ENCODE assay signal across 8 cellular contexts in genomic region chr3:128616516-128617269, GRCh38. TPM values are rescaled to one million over a fixed set of nuclear protein-coding genes. Genes with fewer than 3 reads are reported as not detected.
DNase-seq lines count a peak whose midpoint lies in the region; ATAC-seq and TF ChIP-seq lines count a peak whose summit lies in the region.

No MANE protein-coding gene starts in this region.

- no peaks in the 10 kb centered on the region for H3K27me3 Mint-ChIP-seq in activated T-cell treated with anti-CD3 and anti-CD28 coated beads, Interleukin-2, amount 50 U/mL, for 72 hours (ENCODE audit: low read depth)
- H3K27me3 Mint-ChIP-seq in activated T-helper 17 cell treated with anti-CD3 and anti-CD28 coated beads, Interleukin-2, amount 50 U/mL, for 72 hours = no peaks in the 10 kb centered on the region

- H3K36me3 Mint-ChIP-seq in activated T-cell treated with anti-CD3 and anti-CD28 coated beads, Interleukin-2, amount 50 U/mL, for 72 hours (ENCODE audit: insufficient read depth in 2 of 2) = peaks cover 21 to 26% of the 10 kb centered on the region in 2 donors
- H3K36me3 Mint-ChIP-seq in activated T-helper 17 cell treated with anti-CD3 and anti-CD28 coated beads, Interleukin-2, amount 50 U/mL, for 72 hours (ENCODE audit: low read depth) = peaks cover 43% of the 10 kb centered on the region

- no peak for TF ChIP-seq CTCF in left lung (IDR thresholded peaks at IDR 0.05)

- H3K9me3 ChIP-seq in left lung = no peaks in the 10 kb centered on the region
- no peaks in the 10 kb centered on the region for H3K9me3 ChIP-seq in thymus (ENCODE audit: control insufficient read depth)

- peak overlapping the region; percentile 84 to 87 for H3K27ac ChIP-seq in left lung
- H3K27ac ChIP-seq in thymus (ENCODE audit: low read depth) = peak overlapping the region; percentile 72

- no peak for DNase-seq in activated T-cell treated with anti-CD3 and anti-CD28 coated beads, Interleukin-2, amount 50 U/mL, for 72 hours
- DNase-seq in activated T-cell treated with anti-CD3 and anti-CD28 coated beads for 4 hours (no peak), left lung (no peak), HPDE6-E6E7 (ENCODE audit: extremely low spot score) (no peak), GM03348 (ENCODE audit: low spot score) (no peak)

- H3K4me3 Mint-ChIP-seq in activated T-cell treated with anti-CD3 and anti-CD28 coated beads, Interleukin-2, amount 50 U/mL, for 72 hours = peak overlapping the region; percentile 92 to 93
- peak overlapping the region; percentile 94 for H3K4me3 Mint-ChIP-seq in activated T-helper 17 cell treated with anti-CD3 and anti-CD28 coated beads, Interleukin-2, amount 50 U/mL, for 72 hours

- H3K4me3 ChIP-seq in left lung (peak overlapping the region in 1 of 2 donors; percentile 62), thymus (ENCODE audit: low read length) (peak overlapping the region; percentile 70)

- WGBS in thymus = 89% methylated on average over 16 of the region's 16 CpGs

- no peak for ATAC-seq in activated T-cell treated with anti-CD3 and anti-CD28 coated beads, Interleukin-2, amount 50 U/mL, for 72 hours (replicated peaks in 1 of 2)
- ATAC-seq in activated T-helper 17 cell treated with anti-CD3 and anti-CD28 coated beads, Interleukin-2, amount 50 U/mL, for 72 hours (replicated peaks) = no peak
- ATAC-seq in left lung (no peak), HG02588 (IDR thresholded peaks at IDR 0.05; ENCODE audit: unreplicated experiment) (no peak)

- H3K27me3 ChIP-seq in left lung (no peaks in the 10 kb centered on the region), thymus (ENCODE audit: control insufficient read depth, insufficient read depth) (no peaks in the 10 kb centered on the region)

- no peaks in the 10 kb centered on the region for H3K9me3 Mint-ChIP-seq in activated T-cell treated with anti-CD3 and anti-CD28 coated beads, Interleukin-2, amount 50 U/mL, for 72 hours
- H3K9me3 Mint-ChIP-seq in activated T-helper 17 cell treated with anti-CD3 and anti-CD28 coated beads, Interleukin-2, amount 50 U/mL, for 72 hours = peaks cover 4% of the 10 kb centered on the region

- H3K4me1 Mint-ChIP-seq in activated T-cell treated with anti-CD3 and anti-CD28 coated beads, Interleukin-2, amount 50 U/mL, for 72 hours (ENCODE audit: low read depth) = peaks cover 41% of the 10 kb centered on the region
- peaks cover 23% of the 10 kb centered on the region for H3K4me1 Mint-ChIP-seq in activated T-helper 17 cell treated with anti-CD3 and anti-CD28 coated beads, Interleukin-2, amount 50 U/mL, for 72 hours

- peak overlapping the region; percentile 45 for H3K27ac Mint-ChIP-seq in activated T-cell treated with anti-CD3 and anti-CD28 coated beads, Interleukin-2, amount 50 U/mL, for 72 hours
- H3K27ac Mint-ChIP-seq in activated T-helper 17 cell treated with anti-CD3 and anti-CD28 coated beads, Interleukin-2, amount 50 U/mL, for 72 hours = peak overlapping the region; percentile 96

- H3K36me3 ChIP-seq in left lung = peaks cover 0 to 40% of the 10 kb centered on the region in 2 donors
- H3K36me3 ChIP-seq in thymus (ENCODE audit: control insufficient read depth, insufficient read depth) = peaks cover 23% of the 10 kb centered on the region

- intact Hi-C loops in left lung (cut with DNase I) = loop anchor here in 1 of 2 donors (10.0 kb wide), 1 partner anchor 452 kb away; no protein-coding TSS in a partner anchor

- peaks cover 18 to 49% of the 10 kb centered on the region in 2 donors for H3K4me1 ChIP-seq in left lung
- peaks cover 4% of the 10 kb centered on the region for H3K4me1 ChIP-seq in thymus (ENCODE audit: control insufficient read depth, insufficient read depth, low read length)

RNA-seq across cellular contexts. Expression of gene RPN1, which starts 33.9 kb away (rescaled TPM):
- 100 to 1,000 TPM; 155 to 179 TPM for total RNA-seq in activated T-cell treated with anti-CD3 and anti-CD28 coated beads, Interleukin-2, amount 50 U/mL, for 72 hours
- total RNA-seq in activated T-helper 17 cell treated with anti-CD3 and anti-CD28 coated beads, Interleukin-2, amount 50 U/mL, for 72 hours = 100 to 1,000 TPM; 106 to 179 TPM
- total RNA-seq in left lung = 100 to 1,000 TPM; 229 to 294 TPM
- polyA plus RNA-seq in thymus = 103 TPM
